In genomic region chr16:68643847-68644246, GRCh38 we compare ENCODE assay signal across 13 cellular contexts. TPM values are rescaled to one million over a fixed set of nuclear protein-coding genes. Genes with fewer than 3 reads are reported as not detected.
DNase-seq lines count a peak whose midpoint lies in the region; ATAC-seq and TF ChIP-seq lines count a peak whose summit lies in the region.
"Had no signal": no experiment of that assay in that cellular context is flagged by ENCODE, and none has a peak within 500 bp of the region (broad histone marks: within the 10 kb centered on the region; RNA-seq: fewer than 3 reads in every experiment).

No MANE protein-coding gene starts in this region.

- 18 to 21% methylated on average over 10 of the region's 10 CpGs for WGBS in thyroid gland, 2 donors

- peak overlapping the region; percentile 1 for H3K4me3 Mint-ChIP-seq in activated naive CD4-positive, alpha-beta T cell treated with anti-CD3 and anti-CD28 coated beads for 36 hours
- peak overlapping the region; percentile 32 for H3K4me3 Mint-ChIP-seq in activated T-helper 17 cell treated with anti-CD3 and anti-CD28 coated beads, Interleukin-2, amount 50 U/mL, for 72 hours

- H3K4me1 ChIP-seq in thyroid gland, result peaks cover 21 to 24% of the 10 kb centered on the region in 2 donors

- no peaks in the 10 kb centered on the region for H3K36me3 Mint-ChIP-seq in activated naive CD4-positive, alpha-beta T cell treated with anti-CD3 and anti-CD28 coated beads for 36 hours (ENCODE audit: low read depth)
- H3K36me3 Mint-ChIP-seq in activated naive CD4-positive, alpha-beta T cell treated with anti-CD3 and anti-CD28 coated beads, Interleukin-2, amount 50 U/mL, for 72 hours, result no peaks in the 10 kb centered on the region
- H3K36me3 Mint-ChIP-seq in activated T-helper 17 cell treated with anti-CD3 and anti-CD28 coated beads, Interleukin-2, amount 50 U/mL, for 72 hours (ENCODE audit: low read depth), result no peaks in the 10 kb centered on the region

- H3K9me3 ChIP-seq in thyroid gland, result no peaks in the 10 kb centered on the region

- H3K27me3 Mint-ChIP-seq in activated naive CD4-positive, alpha-beta T cell treated with anti-CD3 and anti-CD28 coated beads for 36 hours (ENCODE audit: low read depth), result peaks cover 57% of the 10 kb centered on the region
- peaks cover 38% of the 10 kb centered on the region for H3K27me3 Mint-ChIP-seq in activated T-helper 17 cell treated with anti-CD3 and anti-CD28 coated beads, Interleukin-2, amount 50 U/mL, for 72 hours

- DNase-seq in activated naive CD4-positive, alpha-beta T cell treated with anti-CD3 and anti-CD28 coated beads for 36 hours, result no peak
- DNase-seq in activated naive CD4-positive, alpha-beta T cell treated with anti-CD3 and anti-CD28 coated beads, Interleukin-2, amount 50 U/mL, for 72 hours (ENCODE audit: low spot score in 2 of 2), result no peak
- DNase-seq in left kidney (ENCODE audit: low read depth, low spot score) (peak; percentile 27), thyroid gland (peak; percentile 13 to 34), NCI-H2227 (lab: John Stamatoyannopoulos, UW; ENCODE audit: unreplicated experiment) (no peak), SIG-M5 treated with dmso at 0.1 percent for 504 hours (lab: John Stamatoyannopoulos, UW; ENCODE audit: unreplicated experiment) (no peak)
- DNase-seq: activated CD4-positive, CD25-positive, alpha-beta regulatory T cell; NCI-H1694 treated with DMSO at 0.1 percent for 48 hours; SW 1271 had no signal

- H3K9me3 Mint-ChIP-seq in activated naive CD4-positive, alpha-beta T cell treated with anti-CD3 and anti-CD28 coated beads for 36 hours, result no peaks in the 10 kb centered on the region
- no peaks in the 10 kb centered on the region for H3K9me3 Mint-ChIP-seq in activated naive CD4-positive, alpha-beta T cell treated with anti-CD3 and anti-CD28 coated beads, Interleukin-2, amount 50 U/mL, for 72 hours
- H3K9me3 Mint-ChIP-seq in activated T-helper 17 cell treated with anti-CD3 and anti-CD28 coated beads, Interleukin-2, amount 50 U/mL, for 72 hours, result no peaks in the 10 kb centered on the region

- H3K27ac Mint-ChIP-seq in activated naive CD4-positive, alpha-beta T cell treated with anti-CD3 and anti-CD28 coated beads for 36 hours, result no peak overlapping the region
- no peak overlapping the region for H3K27ac Mint-ChIP-seq in activated naive CD4-positive, alpha-beta T cell treated with anti-CD3 and anti-CD28 coated beads, Interleukin-2, amount 50 U/mL, for 72 hours
- H3K27ac Mint-ChIP-seq in activated T-helper 17 cell treated with anti-CD3 and anti-CD28 coated beads, Interleukin-2, amount 50 U/mL, for 72 hours, result no peak overlapping the region

- intact Hi-C loops in activated naive CD4-positive, alpha-beta T cell treated with anti-CD3 and anti-CD28 coated beads for 36 hours (cut with micrococcal nuclease), result loop anchor here (10.0 kb wide), 1 partner anchor 559 kb away; the partner anchor contains the start of gene NFATC3
- intact Hi-C loops in thyroid gland (cut with DNase I), result no loop called here

- H3K4me3 ChIP-seq in thyroid gland (replicated peaks in 1 of 3), result no peak overlapping the region

- H3K4me1 Mint-ChIP-seq in activated naive CD4-positive, alpha-beta T cell treated with anti-CD3 and anti-CD28 coated beads for 36 hours (ENCODE audit: low read depth), result peaks cover 31% of the 10 kb centered on the region
- H3K4me1 Mint-ChIP-seq in activated T-helper 17 cell treated with anti-CD3 and anti-CD28 coated beads, Interleukin-2, amount 50 U/mL, for 72 hours, result no peaks in the 10 kb centered on the region

- no peak for TF ChIP-seq POLR2A in thyroid gland (IDR thresholded peaks at IDR 0.05)

- H3K27ac ChIP-seq in thyroid gland, result no peak overlapping the region

- TF ChIP-seq CTCF in thyroid gland (IDR thresholded peaks at IDR 0.05), result no peak

- CTCF ChIA-PET in activated naive CD4-positive, alpha-beta T cell treated with anti-CD3 and anti-CD28 coated beads for 36 hours (lab: Charles Lee), result interaction anchor here (1.0 to 1.5 kb wide), 2 partner anchors 25 to 115 kb away, joined by 3 to 4 read pairs; no protein-coding TSS in a partner anchor

- ATAC-seq in activated naive CD4-positive, alpha-beta T cell treated with anti-CD3 and anti-CD28 coated beads, Interleukin-2, amount 50 U/mL, for 72 hours, result no peak
- no peak for ATAC-seq in activated T-helper 17 cell treated with anti-CD3 and anti-CD28 coated beads, Interleukin-2, amount 50 U/mL, for 72 hours (replicated peaks)
- ATAC-seq in GM18873 (IDR thresholded peaks at IDR 0.05; ENCODE audit: low FRiP score, unreplicated experiment), result no peak
- ATAC-seq: Panc1 had no signal

- no peaks in the 10 kb centered on the region for H3K36me3 ChIP-seq in thyroid gland

- H3K27me3 ChIP-seq in thyroid gland, result no peaks in the 10 kb centered on the region

RNA-seq across cellular contexts. Expression of gene CDH3, which starts 1.3 kb away (rescaled TPM):
- total RNA-seq in activated naive CD4-positive, alpha-beta T cell treated with anti-CD3 and anti-CD28 coated beads for 36 hours, result 10 to 100 TPM; 20.1 to 23.3 TPM
- 10 to 100 TPM in 1 of 2 donors, 1 to 10 TPM in 1; 1.0 to 18.6 TPM for total RNA-seq in activated naive CD4-positive, alpha-beta T cell treated with anti-CD3 and anti-CD28 coated beads, Interleukin-2, amount 50 U/mL, for 72 hours
- under 1 TPM; 0.86 to 0.87 TPM for total RNA-seq in activated T-helper 17 cell treated with anti-CD3 and anti-CD28 coated beads, Interleukin-2, amount 50 U/mL, for 72 hours
- 1 to 10 TPM; 1.1 to 5.0 (median 3.2) TPM for total RNA-seq in thyroid gland
- total RNA-seq: A673 had no signal

Comparison
In these comparisons a context has a peak if more than half of its experiments do, and no peak if none do; other contexts are left out.
1. DNase-seq: peak in left kidney (single experiment) and thyroid gland (2 of 2); none in activated naive CD4-positive, alpha-beta T cell treated with anti-CD3 and anti-CD28 coated beads for 36 hours (single experiment), activated naive CD4-positive, alpha-beta T cell treated with anti-CD3 and anti-CD28 coated beads, Interleukin-2, amount 50 U/mL, for 72 hours (0 of 2), NCI-H2227 (single experiment) and SIG-M5 treated with dmso at 0.1 percent for 504 hours (single experiment).